In genomic region chr11:75907926-75908527, GRCh38 we compare ENCODE assay signal across 20 cellular contexts.
"Had no signal": no experiment of that assay in that cellular context is flagged by ENCODE, and none has a peak within 500 bp of the region (broad histone marks: within the 10 kb centered on the region; RNA-seq: fewer than 3 reads in every experiment).

No MANE protein-coding gene starts in this region.

- H3K27me3 Mint-ChIP-seq: activated naive CD8-positive, alpha-beta T cell treated with anti-CD3 and anti-CD28 coated beads, Interleukin-2, amount 10 ng/mL, durations not matched to agents 7 days and 5 days; memory B cell; T-cell had no signal

- H3K4me1 ChIP-seq: testis had no signal

- H3K4me3 Mint-ChIP-seq: activated CD4-positive, alpha-beta T cell treated with anti-CD3 and anti-CD28 coated beads, Interleukin-2, amount 10 ng/mL, durations not matched to agents 24 days and 14 days; activated naive CD8-positive, alpha-beta T cell treated with anti-CD3 and anti-CD28 coated beads, Interleukin-2, amount 10 ng/mL, durations not matched to agents 7 days and 5 days; memory B cell; nephron; T-cell; WTC11 had no signal

- H3K36me3 Mint-ChIP-seq: WTC11 had no signal

- H3K9me3 ChIP-seq: left ventricle myocardium inferior, psoas muscle, spleen, testis had no signal

- H2AFZ ChIP-seq: hepatocyte had no signal

- H3K9me3 Mint-ChIP-seq: activated CD4-positive, alpha-beta T cell treated with anti-CD3 and anti-CD28 coated beads, Interleukin-2, amount 10 ng/mL, durations not matched to agents 24 days and 14 days; activated naive CD8-positive, alpha-beta T cell treated with anti-CD3 and anti-CD28 coated beads, Interleukin-2, amount 10 ng/mL, durations not matched to agents 7 days and 5 days; nephron; T-cell; WTC11 had no signal

- H3K27ac ChIP-seq: epithelial cell of prostate, hepatocyte, left ventricle myocardium inferior, psoas muscle, spleen, testis had no signal

- H3K27ac Mint-ChIP-seq: activated naive CD8-positive, alpha-beta T cell treated with anti-CD3 and anti-CD28 coated beads, Interleukin-2, amount 10 ng/mL, durations not matched to agents 7 days and 5 days; nephron; T-cell; WTC11 had no signal

- ATAC-seq: psoas muscle, sciatic nerve, T-cell, WTC11 had no signal

- H3K4me1 Mint-ChIP-seq: WTC11 had no signal

- H3K27me3 ChIP-seq: hepatocyte, spleen, testis had no signal

- DNase-seq: activated CD4-positive, alpha-beta T cell treated with anti-CD3 and anti-CD28 coated beads, Interleukin-2, amount 10 ng/mL, durations not matched to agents 24 days and 14 days; activated gamma-delta T cell; activated naive CD8-positive, alpha-beta T cell treated with anti-CD3 and anti-CD28 coated beads, Interleukin-2, amount 10 ng/mL, durations not matched to agents 7 days and 5 days; activated T-cell treated with anti-CD3 and anti-CD28 coated beads, Interleukin-2, amount 50 U/mL, for 1 hour; aorta; effector CD4-positive, alpha-beta T cell; kidney; left ventricle myocardium inferior; psoas muscle; spleen; stimulated activated CD4-positive, alpha-beta T cell treated with anti-CD3 and anti-CD28 coated beads, Interleukin-1b, Interleukin-23, amount 100 ng/mL, for 48 hours; stimulated activated naive CD4-positive, alpha-beta T cell; T-cell; testis had no signal

- H3K4me2 ChIP-seq: hepatocyte had no signal

- H3K4me3 ChIP-seq: hepatocyte, left ventricle myocardium inferior, psoas muscle, spleen, testis had no signal
